In the genomic region with DNA sequence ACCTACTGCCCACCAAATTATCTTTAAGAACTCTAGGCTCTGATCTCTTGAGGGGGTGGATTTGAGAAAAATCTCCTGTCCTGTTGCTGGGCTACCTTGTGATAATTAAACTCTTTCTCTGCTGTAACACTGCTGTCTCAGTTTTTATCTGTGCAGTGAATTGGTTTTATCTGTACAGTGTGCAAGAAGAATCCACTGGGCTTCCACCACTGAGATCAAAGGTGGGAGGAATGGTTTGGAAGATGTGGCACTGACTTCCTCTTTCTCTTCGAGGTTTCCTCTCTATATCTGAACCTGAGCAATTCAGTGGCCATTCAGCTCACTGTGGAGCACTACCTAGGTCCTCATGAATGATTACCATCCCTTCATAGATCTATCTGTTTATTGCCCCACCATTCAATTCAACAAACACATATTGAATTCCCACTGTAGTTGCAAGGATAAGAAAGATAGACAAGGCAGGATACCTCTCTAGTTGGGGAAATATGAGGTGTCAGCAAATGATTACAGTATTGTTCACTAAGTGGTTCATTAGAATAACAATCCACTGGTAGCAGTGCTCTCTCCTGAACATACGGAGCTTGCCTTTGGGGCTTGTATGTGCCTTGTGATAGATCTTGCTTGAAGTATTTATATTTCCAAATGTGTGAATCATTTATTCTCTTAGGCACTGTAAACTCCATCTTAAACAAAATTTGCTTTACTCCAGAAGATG, we compare ENCODE assay signal across 2 cellular contexts.
TF ChIP-seq lines count a peak whose summit lies in the region.

No MANE protein-coding gene starts in this region.

TF ChIP-seq in A549, 52 proteins besides CTCF, POLR2A, EP300 and RAD21:
- TF ChIP-seq CHD2 (IDR thresholded peaks at IDR 0.05; ENCODE audit: low read length, partially characterized antibody): no peak
- peak; percentile 19 for TF ChIP-seq MAFK (IDR thresholded peaks at IDR 0.05; ENCODE audit: partially characterized antibody)

TF ChIP-seq in HCT116, 20 proteins besides CTCF, POLR2A, EP300 and RAD21:
- no peak for TF ChIP-seq YY1 (IDR thresholded peaks at IDR 0.05; ENCODE audit: extremely low read depth, insufficient replicate concordance, low read depth, low read length)
TF ChIP-seq in HCT116: peak in this region for 0.
